In genomic region chr5:131263648-131264452, GRCh38 we compare ENCODE assay signal across 8 cellular contexts. TPM values are rescaled to one million over a fixed set of nuclear protein-coding genes. Genes with fewer than 3 reads are reported as not detected.
DNase-seq lines count a peak whose midpoint lies in the region; ATAC-seq and TF ChIP-seq lines count a peak whose summit lies in the region.

TSS of gene CDC42SE2 (plus strand) at chr5:131264053. CDS start at chr5:131359494, 95,441 bp downstream.

- POLR2A ChIA-PET in GM10248 (lab: Yijun Ruan, JAX), result interaction anchor here (0.5 to 2.2 kb wide), 7 partner anchors 11 to 534 kb away, joined by 3 to 6 read pairs (median 4); no protein-coding TSS in a partner anchor
- POLR2A ChIA-PET in HEK293T (lab: Yijun Ruan, JAX), result interaction anchor here (0.7 to 1.8 kb wide), 15 partner anchors 9 to 366 kb away, joined by 3 to 6 read pairs (median 4); partner anchors contain the start of gene HINT1

- intact Hi-C loops in adrenal gland (cut with DNase I) (no loop called here), heart left ventricle (cut with DNase I) (loop anchor here (2.0 to 10.0 kb wide), 10 partner anchors 92 to 1359 kb away; partner anchors contain the start of genes HINT1 (in 4 of the 10), LYRM7 (in 4 of the 10), CHSY3 (in 1 of the 10) and RAPGEF6 (in 1 of the 10)), posterior vena cava (cut with DNase I) (no loop called here)

- no peaks in the 10 kb centered on the region for H3K27me3 ChIP-seq in adrenal gland
- no peaks in the 10 kb centered on the region for H3K27me3 ChIP-seq in heart left ventricle
- H3K27me3 ChIP-seq in upper lobe of left lung, result no peaks in the 10 kb centered on the region

- H3K27ac ChIP-seq in adrenal gland, result peak within 1 kb of the TSS; percentile 46 to 93 (median 84)
- H3K27ac ChIP-seq in heart left ventricle, result peak within 1 kb of the TSS; percentile 10 to 95 (median 87)
- H3K27ac ChIP-seq in upper lobe of left lung, result peak within 1 kb of the TSS; percentile 90 to 98 (median 93)

- TF ChIP-seq POLR2A in adrenal gland (IDR thresholded peaks at IDR 0.05) (peak; percentile 86 to 95), heart left ventricle (IDR thresholded peaks at IDR 0.05) (peak; percentile 16 to 95), upper lobe of left lung (IDR thresholded peaks at IDR 0.05) (peak; percentile 81 to 100 (median 97))

- DNase-seq in GM10248 (ENCODE audit: extremely low spot score), result peak; percentile 87
- peak; percentile 89 for DNase-seq in HEK293T (ENCODE audit: extremely low spot score)
- peak; percentile 94 for DNase-seq in NAMALWA (ENCODE audit: low spot score)
- peak; percentile 69 to 79 for DNase-seq in SW 1271 (lab: John Stamatoyannopoulos, UW)
- peak; percentile 71 to 87 (median 78) for DNase-seq in adrenal gland
- peak; percentile 84 to 92 (median 88) for DNase-seq in heart left ventricle
- DNase-seq in posterior vena cava (ENCODE audit: low spot score), result peak; percentile 94
- peak; percentile 91 to 97 for DNase-seq in upper lobe of left lung

- WGBS in adrenal gland, 4 donors, result 0 to 1% (median 0%) methylated on average over 3 to 97 of the region's 97 CpGs
- WGBS in heart left ventricle, 4 donors, result 0 to 1% (median 0%) methylated on average over 18 to 97 of the region's 97 CpGs
- WGBS in upper lobe of left lung, 2 donors, result 0 to 3% methylated on average over 23 to 92 of the region's 97 CpGs

- CTCF ChIA-PET in GM10248 (lab: Yijun Ruan, JAX) (interaction anchor here (0.9 to 5.0 kb wide), 10 partner anchors 11 to 118 kb away, joined by 3 to 33 read pairs (median 6); no protein-coding TSS in a partner anchor), HEK293T (lab: Yijun Ruan, JAX) (interaction anchor here (0.6 to 2.4 kb wide), 2 partner anchors 118 to 154 kb away, joined by 4 to 9 read pairs; no protein-coding TSS in a partner anchor)

- H3K4me3 ChIP-seq in adrenal gland, result peak within 1 kb of the TSS; percentile 65 to 99 (median 90)
- peak within 1 kb of the TSS; percentile 85 to 100 (median 94) for H3K4me3 ChIP-seq in heart left ventricle
- peak within 1 kb of the TSS; percentile 64 to 99 (median 80) for H3K4me3 ChIP-seq in upper lobe of left lung

- TF ChIP-seq EP300 in upper lobe of left lung (IDR thresholded peaks at IDR 0.05), result no peak

- H3K4me1 ChIP-seq in adrenal gland (replicated peaks in 1 of 2), result peaks cover 0 to 21% of the 10 kb centered on the region in 2 donors
- H3K4me1 ChIP-seq in heart left ventricle, result peaks cover 0 to 58% (median 9%) of the 10 kb centered on the region in 12 donors
- H3K4me1 ChIP-seq in upper lobe of left lung, result peaks cover 13 to 36% (median 26%) of the 10 kb centered on the region in 4 donors

- H3K9me3 ChIP-seq in adrenal gland (replicated peaks in 1 of 3) (no peaks in the 10 kb centered on the region), heart left ventricle (no peaks in the 10 kb centered on the region), upper lobe of left lung (no peaks in the 10 kb centered on the region)

- no peaks in the 10 kb centered on the region for H3K36me3 ChIP-seq in adrenal gland (replicated peaks in 1 of 2)
- H3K36me3 ChIP-seq in heart left ventricle, result no peaks in the 10 kb centered on the region
- H3K36me3 ChIP-seq in upper lobe of left lung, result no peaks in the 10 kb centered on the region

- TF ChIP-seq CTCF in GM10248 (IDR thresholded peaks at IDR 0.05; ENCODE audit: control extremely low read depth, extremely low read depth, low read depth, missing control alignments) (no peak), adrenal gland (IDR thresholded peaks at IDR 0.05) (peak in 1 of 6 experiments; percentile 20), heart left ventricle (IDR thresholded peaks at IDR 0.05) (no peak), upper lobe of left lung (IDR thresholded peaks at IDR 0.05) (peak in 4 of 6 experiments; percentile 14 to 54 (median 46))

- ATAC-seq in heart left ventricle (peak; percentile 95 to 100 (median 99)), upper lobe of left lung (ENCODE audit: low FRiP score in 2 of 2) (peak; percentile 97 to 99)

TF ChIP-seq in HEK293T, 16 proteins besides CTCF, POLR2A, EP300 and RAD21:
- TF ChIP-seq FOXK2 (IDR thresholded peaks at IDR 0.05) (no peak), LEF1 (IDR thresholded peaks at IDR 0.05; ENCODE audit: borderline replicate concordance) (peak; percentile 62; the same call in 1 of the 2 replicates)

RNA-seq across cellular contexts. Expression of gene CDC42SE2, which starts in this region (rescaled TPM):
- total RNA-seq in adrenal gland (10 to 100 TPM; 16.4 to 26.7 (median 19.2) TPM), heart left ventricle (10 to 100 TPM in 8 of 9 donors, 1 to 10 TPM in 1; 9.8 to 29.2 (median 12.4) TPM), posterior vena cava (10 to 100 TPM; 17.0 to 18.5 TPM), upper lobe of left lung (10 to 100 TPM; 13.6 to 92.1 (median 36.5) TPM)
- polyA plus RNA-seq in adrenal gland (10 to 100 TPM in 1 of 3 donors, 1 to 10 TPM in 2; 5.1 to 21.4 (median 8.2) TPM), heart left ventricle (10 to 100 TPM in 1 of 2 donors, 1 to 10 TPM in 1; 4.8 to 12.7 TPM)

Comparison
In these comparisons a context has a peak if more than half of its experiments do, and no peak if none do; other contexts are left out.
1. Peak in every context shown above with its lines: DNase-seq, ATAC-seq, H3K4me3 ChIP-seq and H3K27ac ChIP-seq.
2. CTCF ChIP-seq: peak in upper lobe of left lung (4 of 6); none in GM10248 (single experiment) and heart left ventricle (0 of 12).
3. intact Hi-C loops: an anchor here in heart left ventricle (2.0 to 10.0 kb wide); none called in adrenal gland and posterior vena cava.